In the genomic region with DNA sequence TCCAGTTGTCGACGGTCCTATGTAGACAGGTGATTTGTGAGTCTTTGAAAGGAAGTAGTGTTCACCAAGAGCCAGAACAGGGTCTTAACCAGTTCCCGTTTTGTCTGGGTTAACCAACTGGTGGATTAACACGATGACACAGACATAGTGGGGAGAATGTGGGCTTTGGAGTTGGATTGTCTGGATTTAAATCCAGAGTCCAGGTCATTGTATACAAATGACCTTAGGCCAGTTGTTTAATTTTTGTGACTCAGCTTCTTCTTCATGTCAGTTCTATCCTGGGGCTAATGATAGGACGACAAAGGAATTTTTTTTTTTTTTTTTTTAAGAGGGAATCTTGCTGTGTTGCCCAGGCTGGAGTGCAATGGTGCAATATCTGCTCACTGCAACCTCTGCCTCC, we compare ENCODE assay signal across 14 cellular contexts.
"Had no signal": no experiment of that assay in that cellular context is flagged by ENCODE, and none has a peak within 500 bp of the region (broad histone marks: within the 10 kb centered on the region; RNA-seq: fewer than 3 reads in every experiment).

No MANE protein-coding gene starts in this region.

- ATAC-seq: activated T-helper 17 cell treated with anti-CD3 and anti-CD28 coated beads, Interleukin-2, amount 50 U/mL, for 72 hours; left ventricle myocardium superior; sciatic nerve; WTC11 had no signal

- H3K4me1 ChIP-seq: prostate gland had no signal

- DNase-seq: activated CD4-positive, alpha-beta T cell treated with anti-CD3 and anti-CD28 coated beads for 48 hours; activated naive CD4-positive, alpha-beta T cell treated with anti-CD3 and anti-CD28 coated beads for 36 hours; activated T-cell treated with anti-CD3 and anti-CD28 coated beads for 4 hours; central memory CD4-positive, alpha-beta T cell; effector memory CD4-positive, alpha-beta T cell; hippocampal formation; left ventricle myocardium superior; stimulated activated CD4-positive, alpha-beta T cell treated with anti-CD3 and anti-CD28 coated beads, Interleukin-2, amount 100 ng/mL, for 48 hours; stimulated activated CD8-positive, alpha-beta memory T cell treated with anti-CD3 and anti-CD28 coated beads, Interleukin-4, amount 100 ng/mL, for 48 hours; thyroid gland had no signal

- H3K27me3 ChIP-seq: thyroid gland had no signal

- H3K36me3 ChIP-seq: prostate gland, thyroid gland had no signal

- H3K9me3 ChIP-seq: prostate gland, thyroid gland had no signal

- H3K4me3 ChIP-seq: prostate gland, thyroid gland had no signal

- H3K27ac ChIP-seq: prostate gland, thyroid gland had no signal
